Comparison of ENCODE assay signal across 25 cellular contexts in genomic region chr19:31500540-31500830, GRCh38.
"Had no signal": no experiment of that assay in that cellular context is flagged by ENCODE, and none has a peak within 500 bp of the region (broad histone marks: within the 10 kb centered on the region; RNA-seq: fewer than 3 reads in every experiment).

No MANE protein-coding gene starts in this region.

- H3K27me3 Mint-ChIP-seq: activated CD4-positive, alpha-beta T cell treated with anti-CD3 and anti-CD28 coated beads, Interleukin-2, amount 10 ng/mL, durations not matched to agents 7 days and 5 days had no signal

- ATAC-seq: activated T-cell treated with anti-CD3 and anti-CD28 coated beads, Interleukin-2, amount 50 U/mL, for 4 hours; K562; Right ventricle myocardium inferior; T-helper 17 cell; WTC11 had no signal

- H3K4me1 Mint-ChIP-seq: activated CD4-positive, alpha-beta T cell treated with anti-CD3 and anti-CD28 coated beads, Interleukin-2, amount 10 ng/mL, durations not matched to agents 7 days and 5 days had no signal

- H3K27ac Mint-ChIP-seq: activated CD4-positive, alpha-beta memory T cell treated with anti-CD3 and anti-CD28 coated beads for 36 hours; activated CD4-positive, alpha-beta T cell treated with anti-CD3 and anti-CD28 coated beads, Interleukin-2, amount 10 ng/mL, durations not matched to agents 7 days and 5 days; activated naive CD4-positive, alpha-beta T cell treated with anti-CD3 and anti-CD28 coated beads for 36 hours; activated naive CD8-positive, alpha-beta T cell; T-helper 17 cell; WTC11 had no signal

- H3K36me3 ChIP-seq: SJSA1 had no signal

- H3K4me1 ChIP-seq: SJSA1 had no signal

- H3K9me3 Mint-ChIP-seq: activated CD4-positive, alpha-beta memory T cell treated with anti-CD3 and anti-CD28 coated beads for 36 hours; activated CD4-positive, alpha-beta T cell treated with anti-CD3 and anti-CD28 coated beads, Interleukin-2, amount 10 ng/mL, durations not matched to agents 7 days and 5 days; activated naive CD4-positive, alpha-beta T cell treated with anti-CD3 and anti-CD28 coated beads for 36 hours; activated T-cell treated with anti-CD3 and anti-CD28 coated beads, Interleukin-2, amount 50 U/mL, for 4 hours had no signal

- H3K27ac ChIP-seq: SJSA1 had no signal

- H3K36me3 Mint-ChIP-seq: activated CD4-positive, alpha-beta memory T cell treated with anti-CD3 and anti-CD28 coated beads for 36 hours; activated naive CD8-positive, alpha-beta T cell; brain; WTC11 had no signal

- H3K9me3 ChIP-seq: SJSA1 had no signal

- H3K27me3 ChIP-seq: SJSA1 had no signal

- H3K4me3 Mint-ChIP-seq: activated CD4-positive, alpha-beta memory T cell treated with anti-CD3 and anti-CD28 coated beads for 36 hours; activated CD4-positive, alpha-beta T cell treated with anti-CD3 and anti-CD28 coated beads, Interleukin-2, amount 10 ng/mL, durations not matched to agents 7 days and 5 days; activated naive CD4-positive, alpha-beta T cell treated with anti-CD3 and anti-CD28 coated beads for 36 hours; activated naive CD8-positive, alpha-beta T cell; activated T-cell treated with anti-CD3 and anti-CD28 coated beads, Interleukin-2, amount 50 U/mL, for 4 hours; brain; T-helper 17 cell; WTC11 had no signal

- DNase-seq: activated CD4-positive, alpha-beta memory T cell treated with anti-CD3 and anti-CD28 coated beads for 36 hours; activated CD4-positive, alpha-beta T cell treated with anti-CD3 and anti-CD28 coated beads, Interleukin-2, amount 10 ng/mL, durations not matched to agents 7 days and 5 days; activated CD4-positive, CD25-positive, alpha-beta regulatory T cell treated with anti-CD3 and anti-CD28 coated beads, Interleukin-2, amount 50 U/mL, for 72 hours; activated CD8-positive, alpha-beta memory T cell treated with anti-CD3 and anti-CD28 coated beads for 24 hours; activated gamma-delta T cell; activated naive CD4-positive, alpha-beta T cell treated with anti-CD3 and anti-CD28 coated beads for 36 hours; activated T-cell treated with anti-CD3 and anti-CD28 coated beads, Interleukin-2, amount 50 U/mL, for 4 hours; Karpas-422; MM.1S; NCI-H1105; NCI-H1436; NCI-H1694 treated with DMSO at 0.1 percent for 48 hours; NCI-H2029 treated with DMSO at 0.1 percent for 48 hours; NCI-H345; NCI-H510A; NCI-H526 treated with DMSO at 0.1 percent for 48 hours; NCI-H82; T-helper 17 cell; T-helper 9 cell had no signal

- H3K4me3 ChIP-seq: K562, SJSA1 had no signal
